ENCODE assay signal across 1 cellular context in the genomic region with DNA sequence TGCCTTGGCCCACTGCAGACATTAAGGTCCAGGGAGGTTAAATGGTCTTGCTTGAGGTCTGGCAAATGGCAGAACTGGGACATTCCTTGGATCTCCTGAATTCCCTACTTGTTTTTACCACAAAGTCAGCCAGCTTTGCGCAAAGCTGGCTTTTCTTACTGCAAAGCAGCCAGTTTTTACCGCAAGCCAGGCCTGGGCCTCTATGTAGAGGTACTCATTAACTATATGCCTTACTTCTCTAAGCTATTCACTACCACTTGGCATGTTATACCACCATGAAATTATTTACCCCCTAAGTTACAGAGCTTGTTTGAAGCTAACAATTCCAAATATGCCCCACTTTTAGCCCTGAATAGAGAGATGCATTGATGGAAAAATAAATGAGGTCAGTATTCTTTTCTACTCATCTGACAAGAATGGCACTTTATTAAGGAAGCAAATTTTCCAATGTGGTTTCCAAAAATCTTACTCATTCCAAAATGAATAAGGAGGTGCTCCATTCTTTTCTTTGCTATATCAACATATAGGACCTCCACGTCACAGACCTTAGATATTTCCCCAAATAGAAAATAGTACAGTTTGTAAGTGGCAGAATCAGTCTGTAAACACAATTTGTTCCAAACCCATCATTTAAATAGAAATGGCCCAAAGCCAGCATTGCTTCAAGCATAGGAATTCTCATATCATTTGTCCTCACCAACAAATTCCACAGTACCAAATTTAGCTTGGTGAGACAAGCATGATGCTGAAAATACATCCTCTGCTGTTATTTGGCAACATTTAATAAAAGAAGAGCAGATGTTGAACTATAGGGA.
TF ChIP-seq lines count a peak whose summit lies in the region.

No MANE protein-coding gene starts in this region.

TF ChIP-seq in GM23338, 12 proteins besides CTCF, POLR2A, EP300 and RAD21:
- TF ChIP-seq, protein P1, sequence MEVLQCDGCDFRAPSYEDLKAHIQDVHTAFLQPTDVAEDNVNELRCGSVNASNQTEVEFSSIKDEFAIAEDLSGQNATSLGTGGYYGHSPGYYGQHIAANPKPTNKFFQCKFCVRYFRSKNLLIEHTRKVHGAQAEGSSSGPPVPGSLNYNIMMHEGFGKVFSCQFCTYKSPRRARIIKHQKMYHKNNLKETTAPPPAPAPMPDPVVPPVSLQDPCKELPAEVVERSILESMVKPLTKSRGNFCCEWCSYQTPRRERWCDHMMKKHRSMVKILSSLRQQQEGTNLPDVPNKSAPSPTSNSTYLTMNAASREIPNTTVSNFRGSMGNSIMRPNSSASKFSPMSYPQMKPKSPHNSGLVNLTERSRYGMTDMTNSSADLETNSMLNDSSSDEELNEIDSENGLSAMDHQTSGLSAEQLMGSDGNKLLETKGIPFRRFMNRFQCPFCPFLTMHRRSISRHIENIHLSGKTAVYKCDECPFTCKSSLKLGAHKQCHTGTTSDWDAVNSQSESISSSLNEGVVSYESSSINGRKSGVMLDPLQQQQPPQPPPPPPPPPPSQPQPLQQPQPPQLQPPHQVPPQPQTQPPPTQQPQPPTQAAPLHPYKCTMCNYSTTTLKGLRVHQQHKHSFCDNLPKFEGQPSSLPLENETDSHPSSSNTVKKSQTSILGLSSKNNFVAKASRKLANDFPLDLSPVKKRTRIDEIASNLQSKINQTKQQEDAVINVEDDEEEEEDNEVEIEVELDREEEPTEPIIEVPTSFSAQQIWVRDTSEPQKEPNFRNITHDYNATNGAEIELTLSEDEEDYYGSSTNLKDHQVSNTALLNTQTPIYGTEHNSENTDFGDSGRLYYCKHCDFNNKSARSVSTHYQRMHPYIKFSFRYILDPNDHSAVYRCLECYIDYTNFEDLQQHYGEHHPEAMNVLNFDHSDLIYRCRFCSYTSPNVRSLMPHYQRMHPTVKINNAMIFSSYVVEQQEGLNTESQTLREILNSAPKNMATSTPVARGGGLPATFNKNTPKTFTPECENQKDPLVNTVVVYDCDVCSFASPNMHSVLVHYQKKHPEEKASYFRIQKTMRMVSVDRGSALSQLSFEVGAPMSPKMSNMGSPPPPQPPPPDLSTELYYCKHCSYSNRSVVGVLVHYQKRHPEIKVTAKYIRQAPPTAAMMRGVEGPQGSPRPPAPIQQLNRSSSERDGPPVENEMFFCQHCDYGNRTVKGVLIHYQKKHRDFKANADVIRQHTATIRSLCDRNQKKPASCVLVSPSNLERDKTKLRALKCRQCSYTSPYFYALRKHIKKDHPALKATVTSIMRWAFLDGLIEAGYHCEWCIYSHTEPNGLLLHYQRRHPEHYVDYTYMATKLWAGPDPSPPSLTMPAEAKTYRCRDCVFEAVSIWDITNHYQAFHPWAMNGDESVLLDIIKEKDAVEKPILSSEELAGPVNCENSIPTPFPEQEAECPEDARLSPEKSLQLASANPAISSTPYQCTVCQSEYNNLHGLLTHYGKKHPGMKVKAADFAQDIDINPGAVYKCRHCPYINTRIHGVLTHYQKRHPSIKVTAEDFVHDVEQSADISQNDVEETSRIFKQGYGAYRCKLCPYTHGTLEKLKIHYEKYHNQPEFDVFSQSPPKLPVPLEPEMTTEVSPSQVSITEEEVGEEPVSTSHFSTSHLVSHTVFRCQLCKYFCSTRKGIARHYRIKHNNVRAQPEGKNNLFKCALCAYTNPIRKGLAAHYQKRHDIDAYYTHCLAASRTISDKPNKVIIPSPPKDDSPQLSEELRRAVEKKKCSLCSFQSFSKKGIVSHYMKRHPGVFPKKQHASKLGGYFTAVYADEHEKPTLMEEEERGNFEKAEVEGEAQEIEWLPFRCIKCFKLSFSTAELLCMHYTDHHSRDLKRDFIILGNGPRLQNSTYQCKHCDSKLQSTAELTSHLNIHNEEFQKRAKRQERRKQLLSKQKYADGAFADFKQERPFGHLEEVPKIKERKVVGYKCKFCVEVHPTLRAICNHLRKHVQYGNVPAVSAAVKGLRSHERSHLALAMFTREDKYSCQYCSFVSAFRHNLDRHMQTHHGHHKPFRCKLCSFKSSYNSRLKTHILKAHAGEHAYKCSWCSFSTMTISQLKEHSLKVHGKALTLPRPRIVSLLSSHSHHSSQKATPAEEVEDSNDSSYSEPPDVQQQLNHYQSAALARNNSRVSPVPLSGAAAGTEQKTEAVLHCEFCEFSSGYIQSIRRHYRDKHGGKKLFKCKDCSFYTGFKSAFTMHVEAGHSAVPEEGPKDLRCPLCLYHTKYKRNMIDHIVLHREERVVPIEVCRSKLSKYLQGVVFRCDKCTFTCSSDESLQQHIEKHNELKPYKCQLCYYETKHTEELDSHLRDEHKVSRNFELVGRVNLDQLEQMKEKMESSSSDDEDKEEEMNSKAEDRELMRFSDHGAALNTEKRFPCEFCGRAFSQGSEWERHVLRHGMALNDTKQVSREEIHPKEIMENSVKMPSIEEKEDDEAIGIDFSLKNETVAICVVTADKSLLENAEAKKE (CRISPR knock-in tag; IDR thresholded peaks at IDR 0.05), result no peak
- TF ChIP-seq ZNF114 (CRISPR knock-in tag; IDR thresholded peaks at IDR 0.05) (no peak), EZH2phosphoT487 (IDR thresholded peaks at IDR 0.05; ENCODE audit: unreplicated experiment) (no peak), CREB1 (CRISPR knock-in tag; IDR thresholded peaks at IDR 0.05; ENCODE audit: low read depth) (no peak), POLR2AphosphoS5 (IDR thresholded peaks at IDR 0.05; ENCODE audit: low read depth) (no peak), ZNF331 (CRISPR knock-in tag; IDR thresholded peaks at IDR 0.05; ENCODE audit: low read depth) (no peak), NANOG (IDR thresholded peaks at IDR 0.05; ENCODE audit: borderline replicate concordance) (no peak), EZH2 (IDR thresholded peaks at IDR 0.05; ENCODE audit: low read depth, unreplicated experiment) (no peak), JUNB (IDR thresholded peaks at IDR 0.05; ENCODE audit: unreplicated experiment) (no peak), STAT1 (IDR thresholded peaks at IDR 0.05; ENCODE audit: unreplicated experiment) (no peak)
- TF ChIP-seq, protein P2, sequence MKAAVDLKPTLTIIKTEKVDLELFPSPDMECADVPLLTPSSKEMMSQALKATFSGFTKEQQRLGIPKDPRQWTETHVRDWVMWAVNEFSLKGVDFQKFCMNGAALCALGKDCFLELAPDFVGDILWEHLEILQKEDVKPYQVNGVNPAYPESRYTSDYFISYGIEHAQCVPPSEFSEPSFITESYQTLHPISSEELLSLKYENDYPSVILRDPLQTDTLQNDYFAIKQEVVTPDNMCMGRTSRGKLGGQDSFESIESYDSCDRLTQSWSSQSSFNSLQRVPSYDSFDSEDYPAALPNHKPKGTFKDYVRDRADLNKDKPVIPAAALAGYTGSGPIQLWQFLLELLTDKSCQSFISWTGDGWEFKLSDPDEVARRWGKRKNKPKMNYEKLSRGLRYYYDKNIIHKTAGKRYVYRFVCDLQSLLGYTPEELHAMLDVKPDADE (IDR thresholded peaks at IDR 0.05), result no peak
- TF ChIP-seq, protein P3, sequence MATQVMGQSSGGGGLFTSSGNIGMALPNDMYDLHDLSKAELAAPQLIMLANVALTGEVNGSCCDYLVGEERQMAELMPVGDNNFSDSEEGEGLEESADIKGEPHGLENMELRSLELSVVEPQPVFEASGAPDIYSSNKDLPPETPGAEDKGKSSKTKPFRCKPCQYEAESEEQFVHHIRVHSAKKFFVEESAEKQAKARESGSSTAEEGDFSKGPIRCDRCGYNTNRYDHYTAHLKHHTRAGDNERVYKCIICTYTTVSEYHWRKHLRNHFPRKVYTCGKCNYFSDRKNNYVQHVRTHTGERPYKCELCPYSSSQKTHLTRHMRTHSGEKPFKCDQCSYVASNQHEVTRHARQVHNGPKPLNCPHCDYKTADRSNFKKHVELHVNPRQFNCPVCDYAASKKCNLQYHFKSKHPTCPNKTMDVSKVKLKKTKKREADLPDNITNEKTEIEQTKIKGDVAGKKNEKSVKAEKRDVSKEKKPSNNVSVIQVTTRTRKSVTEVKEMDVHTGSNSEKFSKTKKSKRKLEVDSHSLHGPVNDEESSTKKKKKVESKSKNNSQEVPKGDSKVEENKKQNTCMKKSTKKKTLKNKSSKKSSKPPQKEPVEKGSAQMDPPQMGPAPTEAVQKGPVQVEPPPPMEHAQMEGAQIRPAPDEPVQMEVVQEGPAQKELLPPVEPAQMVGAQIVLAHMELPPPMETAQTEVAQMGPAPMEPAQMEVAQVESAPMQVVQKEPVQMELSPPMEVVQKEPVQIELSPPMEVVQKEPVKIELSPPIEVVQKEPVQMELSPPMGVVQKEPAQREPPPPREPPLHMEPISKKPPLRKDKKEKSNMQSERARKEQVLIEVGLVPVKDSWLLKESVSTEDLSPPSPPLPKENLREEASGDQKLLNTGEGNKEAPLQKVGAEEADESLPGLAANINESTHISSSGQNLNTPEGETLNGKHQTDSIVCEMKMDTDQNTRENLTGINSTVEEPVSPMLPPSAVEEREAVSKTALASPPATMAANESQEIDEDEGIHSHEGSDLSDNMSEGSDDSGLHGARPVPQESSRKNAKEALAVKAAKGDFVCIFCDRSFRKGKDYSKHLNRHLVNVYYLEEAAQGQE (IDR thresholded peaks at IDR 0.05; ENCODE audit: unreplicated experiment), result no peak
